ENCODE assay signal across 14 cellular contexts in genomic region chr1:165560834-165561233, GRCh38. TPM values are rescaled to one million over a fixed set of nuclear protein-coding genes. Genes with fewer than 3 reads are reported as not detected.
"Had no signal": no experiment of that assay in that cellular context is flagged by ENCODE, and none has a peak within 500 bp of the region (broad histone marks: within the 10 kb centered on the region; RNA-seq: fewer than 3 reads in every experiment).

No MANE protein-coding gene starts in this region.

- H3K27ac ChIP-seq: left lung, pancreas, uterus had no signal

- H3K27me3 ChIP-seq: pancreas, uterus had no signal

- H3K9me3 ChIP-seq: left lung, pancreas, uterus had no signal

- ATAC-seq: effector memory CD8-positive, alpha-beta T cell; left lung; pancreas had no signal

- H3K4me1 ChIP-seq: left lung, pancreas, uterus had no signal

- DNase-seq: activated CD4-positive, alpha-beta memory T cell treated with anti-CD3 and anti-CD28 coated beads, Interleukin-2, amount 10 ng/mL, durations not matched to agents 7 days and 5 days; activated CD4-positive, alpha-beta T cell treated with anti-CD3 and anti-CD28 coated beads for 1 hour; activated gamma-delta T cell; activated T-cell treated with anti-CD3 and anti-CD28 coated beads, Interleukin-2, amount 50 U/mL, for 48 hours; cerebellar nuclear complex; effector memory CD8-positive, alpha-beta T cell; erythroblast; left lung; pancreas; stimulated activated CD4-positive, alpha-beta T cell treated with anti-CD3 and anti-CD28 coated beads, Interleukin-15, amount 100 ng/mL, for 24 hours; uterus had no signal

- H3K36me3 ChIP-seq: left lung, pancreas, uterus had no signal

- H3K4me3 ChIP-seq: left lung, pancreas, uterus had no signal

RNA-seq across cellular contexts. Expression of gene LRRC52, which starts 17.0 kb away (rescaled TPM):
- total RNA-seq: activated CD4-positive, alpha-beta memory T cell treated with anti-CD3 and anti-CD28 coated beads, Interleukin-2, amount 10 ng/mL, durations not matched to agents 7 days and 5 days; glomerular endothelial cell; left lung; mesenteric fat pad; neural crest cell; pancreas; uterus had no signal
- polyA plus RNA-seq: pancreas had no signal
